In the genomic region with DNA sequence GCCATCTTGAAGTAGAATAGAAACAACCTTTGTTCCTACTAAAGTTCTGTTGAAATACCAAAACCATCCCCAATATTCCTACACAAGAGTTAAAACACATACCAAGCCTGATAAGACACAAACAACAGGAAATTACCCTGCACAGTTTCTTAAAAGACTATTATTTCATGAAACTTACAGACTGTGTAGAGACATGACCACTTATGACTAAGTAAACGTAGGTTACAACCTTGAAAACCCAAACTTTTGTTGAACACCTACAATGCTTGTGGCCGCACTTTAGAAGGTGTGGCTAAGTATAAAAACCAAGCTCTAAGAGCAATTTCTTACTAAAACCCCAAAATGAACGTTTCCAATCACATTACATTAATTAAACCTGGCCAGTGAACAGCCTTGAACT, we compare ENCODE assay signal across 9 cellular contexts. TPM values are rescaled to one million over a fixed set of nuclear protein-coding genes. Genes with fewer than 3 reads are reported as not detected.
A peak's percentile ranks its signal among the peaks of the same experiment; 100 is the strongest.
DNase-seq lines count a peak whose midpoint lies in the region; ATAC-seq lines count a peak whose summit lies in the region.
"Had no signal": no experiment of that assay in that cellular context is flagged by ENCODE, and none has a peak within 500 bp of the region (broad histone marks: within the 10 kb centered on the region; RNA-seq: fewer than 3 reads in every experiment).

No MANE protein-coding gene starts in this region.

- H3K27me3 Mint-ChIP-seq in T-cell: no peaks in the 10 kb centered on the region

- H3K9ac ChIP-seq in rectal smooth muscle tissue (ENCODE audit: low read length): no peak overlapping the region

- peak overlapping the region; percentile 78 to 87 (median 87) for H3K4me3 Mint-ChIP-seq in T-cell

- H3K27ac Mint-ChIP-seq in T-cell: peak overlapping the region; percentile 79 to 90

- peaks cover 3% of the 10 kb centered on the region for H3K36me3 Mint-ChIP-seq in T-cell

- H3K4me1 ChIP-seq in HAP-1 (peaks cover 40% of the 10 kb centered on the region), rectal smooth muscle tissue (ENCODE audit: control insufficient read depth, insufficient read depth, low read length) (no peaks in the 10 kb centered on the region)

- POLR2A ChIA-PET in T-cell (lab: Charles Lee): no interaction called here

- peak overlapping the region; percentile 80 for H3K4me3 ChIP-seq in HAP-1
- peak overlapping the region; percentile 11 for H3K4me3 ChIP-seq in rectal smooth muscle tissue (ENCODE audit: low read length)

- H3K27me3 ChIP-seq in HAP-1 (ENCODE audit: low read depth): no peaks in the 10 kb centered on the region
- H3K27me3 ChIP-seq in rectal smooth muscle tissue (ENCODE audit: control insufficient read depth, insufficient read depth, low read length): no peaks in the 10 kb centered on the region

- CTCF ChIA-PET in T-cell (lab: Charles Lee): no interaction called here

- no peaks in the 10 kb centered on the region for H3K9me3 Mint-ChIP-seq in T-cell

- in situ Hi-C loops in HAP-1 (cut with MboI; ENCODE audit: low sequenced_read_pairs): no loop called here

- H3K4me1 Mint-ChIP-seq in T-cell: peaks cover 64 to 69% (median 66%) of the 10 kb centered on the region in 3 donors

- H3K36me3 ChIP-seq in HAP-1 (replicated peaks) (no peaks in the 10 kb centered on the region), rectal smooth muscle tissue (ENCODE audit: control insufficient read depth, insufficient read depth, low read length) (no peaks in the 10 kb centered on the region)

- DNase-seq in HAP-1 (ENCODE audit: low spot score in 2 of 2) (no peak), T-cell (peak in 4 of 34 experiments; percentile 3 to 6 (median 4)), epithelial cell of prostate (ENCODE audit: low read depth, low spot score) (no peak), NCI-H1694 treated with DMSO at 0.1 percent for 48 hours (lab: John Stamatoyannopoulos, UW) (no peak), DMS153 treated with DMSO at 0.1 percent for 48 hours (lab: John Stamatoyannopoulos, UW; ENCODE audit: unreplicated experiment) (no peak)
- no peak for DNase-seq in stimulated activated CD4-positive, alpha-beta T cell treated with anti-CD3 and anti-CD28 coated beads, Interleukin-2, amount 100 ng/mL, for 48 hours
- DNase-seq: activated CD8-positive, alpha-beta memory T cell treated with anti-CD3 and anti-CD28 coated beads, Interleukin-2, amount 50 U/mL, for 48 hours; NCI-H187 had no signal

- no peak for ATAC-seq in T-cell (replicated peaks in 1 of 4)

- no peaks in the 10 kb centered on the region for H3K9me3 ChIP-seq in HAP-1

- H3K27ac ChIP-seq in epithelial cell of prostate: peak overlapping the region; percentile 98
- no peak overlapping the region for H3K27ac ChIP-seq in rectal smooth muscle tissue (ENCODE audit: low read depth, low read length)

RNA-seq across cellular contexts. Expression of a gene that starts 2.0 kb away (rescaled TPM):
- total RNA-seq in T-cell: 100 to 1,000 TPM; 110 to 129 (median 115) TPM
